In genomic region chr14:77955816-77956796, GRCh38 we compare ENCODE assay signal across 14 cellular contexts.
DNase-seq lines count a peak whose midpoint lies in the region; ATAC-seq and TF ChIP-seq lines count a peak whose summit lies in the region.
"Had no signal": no experiment of that assay in that cellular context is flagged by ENCODE, and none has a peak within 500 bp of the region (broad histone marks: within the 10 kb centered on the region; RNA-seq: fewer than 3 reads in every experiment).

No MANE protein-coding gene starts in this region.

- H3K27me3 Mint-ChIP-seq in GM23338 (ENCODE audit: insufficient read depth, low read depth, poor library complexity) = peaks cover 2% of the 10 kb centered on the region
- peaks cover 11% of the 10 kb centered on the region for H3K27me3 Mint-ChIP-seq in activated T-helper 2 cell treated with anti-CD3 and anti-CD28 coated beads, Interferon-gamma antibody, Interleukin-2, Interleukin-4, amounts not matched to agents 10 μg/mL and 5 μg/mL and 100 μg/mL, durations not matched to agents 14 hours and 24 hours and 36 hours (ENCODE audit: low read depth)

- H3K27ac ChIP-seq in GM23338 (ENCODE audit: low read depth) (no peak overlapping the region), thyroid gland (peak overlapping the region in 1 of 3 donors; percentile 28)

- H3K9me3 ChIP-seq in thyroid gland = no peaks in the 10 kb centered on the region

- no peak overlapping the region for H3K27ac Mint-ChIP-seq in GM23338
- H3K27ac Mint-ChIP-seq in activated T-helper 2 cell treated with anti-CD3 and anti-CD28 coated beads, Interferon-gamma antibody, Interleukin-2, Interleukin-4, amounts not matched to agents 10 μg/mL and 5 μg/mL and 100 μg/mL, durations not matched to agents 14 hours and 24 hours and 36 hours = no peak overlapping the region

- H3K27me3 ChIP-seq in GM23338 (ENCODE audit: insufficient read depth) (no peaks in the 10 kb centered on the region), thyroid gland (no peaks in the 10 kb centered on the region)

- no peak overlapping the region for H3K4me3 ChIP-seq in GM23338
- no peak overlapping the region for H3K4me3 ChIP-seq in thyroid gland (replicated peaks in 1 of 3)
- H3K4me3 ChIP-seq: GM12878 had no signal

- no peaks in the 10 kb centered on the region for H4K20me1 ChIP-seq in GM23338 (replicated peaks; ENCODE audit: insufficient read depth)

- 29 to 43% methylated on average over 15 of the region's 15 CpGs for WGBS in thyroid gland, 2 donors

- H3K4me1 ChIP-seq in GM23338 (ENCODE audit: insufficient read depth) = no peaks in the 10 kb centered on the region
- H3K4me1 ChIP-seq in thyroid gland = peaks cover 0 to 8% of the 10 kb centered on the region in 2 donors

- no peaks in the 10 kb centered on the region; the same call in 2 of the 3 replicates for H3K4me1 Mint-ChIP-seq in GM23338
- H3K4me1 Mint-ChIP-seq in activated T-helper 2 cell treated with anti-CD3 and anti-CD28 coated beads, Interferon-gamma antibody, Interleukin-2, Interleukin-4, amounts not matched to agents 10 μg/mL and 5 μg/mL and 100 μg/mL, durations not matched to agents 14 hours and 24 hours and 36 hours (ENCODE audit: low read depth) = no peaks in the 10 kb centered on the region

- ATAC-seq in GM23338 = no peak
- no peak for ATAC-seq in GM19452 (IDR thresholded peaks at IDR 0.05; ENCODE audit: unreplicated experiment)
- ATAC-seq: GM12878 had no signal

- no peak overlapping the region for H3K4me2 ChIP-seq in GM23338

- no peak for TF ChIP-seq CTCF in GM23338 (conservative IDR thresholded peaks at IDR 0.05; ENCODE audit: low read depth in 2 of 2)
- no peak for TF ChIP-seq CTCF in thyroid gland (IDR thresholded peaks at IDR 0.05)

- H3K9me3 Mint-ChIP-seq in GM23338 = peaks cover 15% of the 10 kb centered on the region
- no peaks in the 10 kb centered on the region for H3K9me3 Mint-ChIP-seq in activated T-helper 2 cell treated with anti-CD3 and anti-CD28 coated beads, Interferon-gamma antibody, Interleukin-2, Interleukin-4, amounts not matched to agents 10 μg/mL and 5 μg/mL and 100 μg/mL, durations not matched to agents 14 hours and 24 hours and 36 hours

- peak overlapping the region; percentile 74 for H2AFZ ChIP-seq in GM23338

- peak in 1 of 2 donors; percentile 11 for TF ChIP-seq POLR2A in thyroid gland (IDR thresholded peaks at IDR 0.05)

- no peaks in the 10 kb centered on the region; the same call in 1 of the 2 replicates for H3K9me2 ChIP-seq in GM23338 (ENCODE audit: insufficient read depth)

- no peak overlapping the region for H3K4me3 Mint-ChIP-seq in GM23338
- H3K4me3 Mint-ChIP-seq in activated T-helper 2 cell treated with anti-CD3 and anti-CD28 coated beads, Interferon-gamma antibody, Interleukin-2, Interleukin-4, amounts not matched to agents 10 μg/mL and 5 μg/mL and 100 μg/mL, durations not matched to agents 14 hours and 24 hours and 36 hours (ENCODE audit: low read depth) = no peak overlapping the region

- H3F3A ChIP-seq in GM23338 (replicated peaks; ENCODE audit: low read depth) = no peaks in the 10 kb centered on the region

- DNase-seq in GM23338 (ENCODE audit: low spot score) (no peak), NCI-H510A treated with DMSO at 0.1 percent for 48 hours (lab: John Stamatoyannopoulos, UW) (peak; percentile 7), kidney tubule cell (ENCODE audit: low spot score) (peak; percentile 12), thyroid gland (peak; percentile 84 to 93)
- DNase-seq in activated T-helper 2 cell treated with anti-CD3 and anti-CD28 coated beads, Interferon-gamma antibody, Interleukin-2, Interleukin-4, amounts not matched to agents 10 μg/mL and 5 μg/mL and 100 μg/mL, durations not matched to agents 14 hours and 24 hours and 36 hours (ENCODE audit: low spot score) = no peak
- DNase-seq in stimulated activated CD4-positive, alpha-beta T cell treated with anti-CD3 and anti-CD28 coated beads, Interleukin-4, amount 100 ng/mL, for 4 hours = no peak
- DNase-seq: C1 segment of cervical spinal cord, IMR-90, MV-4-11, NCI-H1436, NCI-H2081 treated with DMSO at 0.1 percent for 48 hours, NCI-H446 treated with DMSO at 0.1 percent for 48 hours had no signal

- H3K79me2 ChIP-seq in GM23338 (replicated peaks; ENCODE audit: insufficient read depth) = no peaks in the 10 kb centered on the region

- intact Hi-C loops in thyroid gland (cut with DNase I) = no loop called here
- intact Hi-C loops in activated T-helper 2 cell treated with anti-CD3 and anti-CD28 coated beads, Interferon-gamma antibody, Interleukin-2, Interleukin-4, amounts not matched to agents 10 μg/mL and 5 μg/mL and 100 μg/mL, durations not matched to agents 14 hours and 24 hours and 36 hours (cut with micrococcal nuclease) = no loop called here

- no peaks in the 10 kb centered on the region for H3K36me3 Mint-ChIP-seq in GM23338 (ENCODE audit: low read depth)
- no peaks in the 10 kb centered on the region for H3K36me3 Mint-ChIP-seq in activated T-helper 2 cell treated with anti-CD3 and anti-CD28 coated beads, Interferon-gamma antibody, Interleukin-2, Interleukin-4, amounts not matched to agents 10 μg/mL and 5 μg/mL and 100 μg/mL, durations not matched to agents 14 hours and 24 hours and 36 hours (ENCODE audit: low read depth)

- no peaks in the 10 kb centered on the region for H3K36me3 ChIP-seq in GM23338 (ENCODE audit: insufficient read depth)
- H3K36me3 ChIP-seq in thyroid gland = no peaks in the 10 kb centered on the region

TF ChIP-seq in GM23338, 12 proteins besides CTCF, POLR2A, EP300 and RAD21 (continues in another document):
- TF ChIP-seq ZNF114 (CRISPR knock-in tag; IDR thresholded peaks at IDR 0.05) = no peak
- TF ChIP-seq EZH2phosphoT487 (IDR thresholded peaks at IDR 0.05; ENCODE audit: unreplicated experiment) = no peak
- no peak for TF ChIP-seq NANOG (IDR thresholded peaks at IDR 0.05; ENCODE audit: borderline replicate concordance)
- TF ChIP-seq CREB1 (CRISPR knock-in tag; IDR thresholded peaks at IDR 0.05; ENCODE audit: low read depth) = no peak
- TF ChIP-seq REST (IDR thresholded peaks at IDR 0.05; ENCODE audit: unreplicated experiment) = no peak

Comparison
In these comparisons a context has a peak if more than half of its experiments do, and no peak if none do; other contexts are left out.
1. DNase-seq: peak in NCI-H510A treated with DMSO at 0.1 percent for 48 hours (single experiment), kidney tubule cell (single experiment) and thyroid gland (2 of 2); none in GM23338 (single experiment), activated T-helper 2 cell treated with anti-CD3 and anti-CD28 coated beads, Interferon-gamma antibody, Interleukin-2, Interleukin-4, amounts not matched to agents 10 μg/mL and 5 μg/mL and 100 μg/mL, durations not matched to agents 14 hours and 24 hours and 36 hours (single experiment) and stimulated activated CD4-positive, alpha-beta T cell treated with anti-CD3 and anti-CD28 coated beads, Interleukin-4, amount 100 ng/mL, for 4 hours (0 of 2).